ENCODE assay signal across 1 cellular context in the genomic region with DNA sequence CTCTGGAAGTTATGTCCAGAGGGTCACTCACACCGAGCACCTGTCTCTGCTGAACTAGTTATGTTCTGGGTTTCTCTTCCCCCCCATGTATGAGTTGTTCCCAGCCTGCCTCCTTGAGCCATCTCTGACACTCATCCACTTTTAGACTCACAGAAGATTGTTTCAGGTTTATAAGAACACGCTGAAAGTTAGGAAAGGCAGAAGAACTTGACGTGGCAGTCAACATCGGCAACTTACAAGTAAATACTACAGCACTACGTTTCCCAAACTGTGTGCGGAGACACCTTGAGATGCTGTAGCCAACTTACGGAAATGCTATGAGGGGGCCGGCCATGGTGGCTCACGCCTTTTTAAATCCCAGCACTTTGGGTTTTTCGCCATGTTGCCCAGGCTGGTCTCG.
TF ChIP-seq lines count a peak whose summit lies in the region.

No MANE protein-coding gene starts in this region.

TF ChIP-seq in GM23338, 12 proteins besides CTCF, POLR2A, EP300 and RAD21:
- TF ChIP-seq ZNF114 (CRISPR knock-in tag; IDR thresholded peaks at IDR 0.05) (no peak), POLR2AphosphoS5 (IDR thresholded peaks at IDR 0.05; ENCODE audit: low read depth) (no peak), NANOG (IDR thresholded peaks at IDR 0.05; ENCODE audit: borderline replicate concordance) (no peak), EZH2 (IDR thresholded peaks at IDR 0.05; ENCODE audit: low read depth, unreplicated experiment) (no peak), JUNB (IDR thresholded peaks at IDR 0.05; ENCODE audit: unreplicated experiment) (no peak), CREB1 (CRISPR knock-in tag; IDR thresholded peaks at IDR 0.05; ENCODE audit: low read depth) (no peak), STAT1 (IDR thresholded peaks at IDR 0.05; ENCODE audit: unreplicated experiment) (no peak), EZH2phosphoT487 (IDR thresholded peaks at IDR 0.05; ENCODE audit: unreplicated experiment) (no peak)
- TF ChIP-seq, protein P1, sequence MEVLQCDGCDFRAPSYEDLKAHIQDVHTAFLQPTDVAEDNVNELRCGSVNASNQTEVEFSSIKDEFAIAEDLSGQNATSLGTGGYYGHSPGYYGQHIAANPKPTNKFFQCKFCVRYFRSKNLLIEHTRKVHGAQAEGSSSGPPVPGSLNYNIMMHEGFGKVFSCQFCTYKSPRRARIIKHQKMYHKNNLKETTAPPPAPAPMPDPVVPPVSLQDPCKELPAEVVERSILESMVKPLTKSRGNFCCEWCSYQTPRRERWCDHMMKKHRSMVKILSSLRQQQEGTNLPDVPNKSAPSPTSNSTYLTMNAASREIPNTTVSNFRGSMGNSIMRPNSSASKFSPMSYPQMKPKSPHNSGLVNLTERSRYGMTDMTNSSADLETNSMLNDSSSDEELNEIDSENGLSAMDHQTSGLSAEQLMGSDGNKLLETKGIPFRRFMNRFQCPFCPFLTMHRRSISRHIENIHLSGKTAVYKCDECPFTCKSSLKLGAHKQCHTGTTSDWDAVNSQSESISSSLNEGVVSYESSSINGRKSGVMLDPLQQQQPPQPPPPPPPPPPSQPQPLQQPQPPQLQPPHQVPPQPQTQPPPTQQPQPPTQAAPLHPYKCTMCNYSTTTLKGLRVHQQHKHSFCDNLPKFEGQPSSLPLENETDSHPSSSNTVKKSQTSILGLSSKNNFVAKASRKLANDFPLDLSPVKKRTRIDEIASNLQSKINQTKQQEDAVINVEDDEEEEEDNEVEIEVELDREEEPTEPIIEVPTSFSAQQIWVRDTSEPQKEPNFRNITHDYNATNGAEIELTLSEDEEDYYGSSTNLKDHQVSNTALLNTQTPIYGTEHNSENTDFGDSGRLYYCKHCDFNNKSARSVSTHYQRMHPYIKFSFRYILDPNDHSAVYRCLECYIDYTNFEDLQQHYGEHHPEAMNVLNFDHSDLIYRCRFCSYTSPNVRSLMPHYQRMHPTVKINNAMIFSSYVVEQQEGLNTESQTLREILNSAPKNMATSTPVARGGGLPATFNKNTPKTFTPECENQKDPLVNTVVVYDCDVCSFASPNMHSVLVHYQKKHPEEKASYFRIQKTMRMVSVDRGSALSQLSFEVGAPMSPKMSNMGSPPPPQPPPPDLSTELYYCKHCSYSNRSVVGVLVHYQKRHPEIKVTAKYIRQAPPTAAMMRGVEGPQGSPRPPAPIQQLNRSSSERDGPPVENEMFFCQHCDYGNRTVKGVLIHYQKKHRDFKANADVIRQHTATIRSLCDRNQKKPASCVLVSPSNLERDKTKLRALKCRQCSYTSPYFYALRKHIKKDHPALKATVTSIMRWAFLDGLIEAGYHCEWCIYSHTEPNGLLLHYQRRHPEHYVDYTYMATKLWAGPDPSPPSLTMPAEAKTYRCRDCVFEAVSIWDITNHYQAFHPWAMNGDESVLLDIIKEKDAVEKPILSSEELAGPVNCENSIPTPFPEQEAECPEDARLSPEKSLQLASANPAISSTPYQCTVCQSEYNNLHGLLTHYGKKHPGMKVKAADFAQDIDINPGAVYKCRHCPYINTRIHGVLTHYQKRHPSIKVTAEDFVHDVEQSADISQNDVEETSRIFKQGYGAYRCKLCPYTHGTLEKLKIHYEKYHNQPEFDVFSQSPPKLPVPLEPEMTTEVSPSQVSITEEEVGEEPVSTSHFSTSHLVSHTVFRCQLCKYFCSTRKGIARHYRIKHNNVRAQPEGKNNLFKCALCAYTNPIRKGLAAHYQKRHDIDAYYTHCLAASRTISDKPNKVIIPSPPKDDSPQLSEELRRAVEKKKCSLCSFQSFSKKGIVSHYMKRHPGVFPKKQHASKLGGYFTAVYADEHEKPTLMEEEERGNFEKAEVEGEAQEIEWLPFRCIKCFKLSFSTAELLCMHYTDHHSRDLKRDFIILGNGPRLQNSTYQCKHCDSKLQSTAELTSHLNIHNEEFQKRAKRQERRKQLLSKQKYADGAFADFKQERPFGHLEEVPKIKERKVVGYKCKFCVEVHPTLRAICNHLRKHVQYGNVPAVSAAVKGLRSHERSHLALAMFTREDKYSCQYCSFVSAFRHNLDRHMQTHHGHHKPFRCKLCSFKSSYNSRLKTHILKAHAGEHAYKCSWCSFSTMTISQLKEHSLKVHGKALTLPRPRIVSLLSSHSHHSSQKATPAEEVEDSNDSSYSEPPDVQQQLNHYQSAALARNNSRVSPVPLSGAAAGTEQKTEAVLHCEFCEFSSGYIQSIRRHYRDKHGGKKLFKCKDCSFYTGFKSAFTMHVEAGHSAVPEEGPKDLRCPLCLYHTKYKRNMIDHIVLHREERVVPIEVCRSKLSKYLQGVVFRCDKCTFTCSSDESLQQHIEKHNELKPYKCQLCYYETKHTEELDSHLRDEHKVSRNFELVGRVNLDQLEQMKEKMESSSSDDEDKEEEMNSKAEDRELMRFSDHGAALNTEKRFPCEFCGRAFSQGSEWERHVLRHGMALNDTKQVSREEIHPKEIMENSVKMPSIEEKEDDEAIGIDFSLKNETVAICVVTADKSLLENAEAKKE (CRISPR knock-in tag; IDR thresholded peaks at IDR 0.05): no peak
- TF ChIP-seq, protein P2, sequence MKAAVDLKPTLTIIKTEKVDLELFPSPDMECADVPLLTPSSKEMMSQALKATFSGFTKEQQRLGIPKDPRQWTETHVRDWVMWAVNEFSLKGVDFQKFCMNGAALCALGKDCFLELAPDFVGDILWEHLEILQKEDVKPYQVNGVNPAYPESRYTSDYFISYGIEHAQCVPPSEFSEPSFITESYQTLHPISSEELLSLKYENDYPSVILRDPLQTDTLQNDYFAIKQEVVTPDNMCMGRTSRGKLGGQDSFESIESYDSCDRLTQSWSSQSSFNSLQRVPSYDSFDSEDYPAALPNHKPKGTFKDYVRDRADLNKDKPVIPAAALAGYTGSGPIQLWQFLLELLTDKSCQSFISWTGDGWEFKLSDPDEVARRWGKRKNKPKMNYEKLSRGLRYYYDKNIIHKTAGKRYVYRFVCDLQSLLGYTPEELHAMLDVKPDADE (IDR thresholded peaks at IDR 0.05): no peak
